8 cellular contexts compared by ENCODE assay signal in the genomic region with DNA sequence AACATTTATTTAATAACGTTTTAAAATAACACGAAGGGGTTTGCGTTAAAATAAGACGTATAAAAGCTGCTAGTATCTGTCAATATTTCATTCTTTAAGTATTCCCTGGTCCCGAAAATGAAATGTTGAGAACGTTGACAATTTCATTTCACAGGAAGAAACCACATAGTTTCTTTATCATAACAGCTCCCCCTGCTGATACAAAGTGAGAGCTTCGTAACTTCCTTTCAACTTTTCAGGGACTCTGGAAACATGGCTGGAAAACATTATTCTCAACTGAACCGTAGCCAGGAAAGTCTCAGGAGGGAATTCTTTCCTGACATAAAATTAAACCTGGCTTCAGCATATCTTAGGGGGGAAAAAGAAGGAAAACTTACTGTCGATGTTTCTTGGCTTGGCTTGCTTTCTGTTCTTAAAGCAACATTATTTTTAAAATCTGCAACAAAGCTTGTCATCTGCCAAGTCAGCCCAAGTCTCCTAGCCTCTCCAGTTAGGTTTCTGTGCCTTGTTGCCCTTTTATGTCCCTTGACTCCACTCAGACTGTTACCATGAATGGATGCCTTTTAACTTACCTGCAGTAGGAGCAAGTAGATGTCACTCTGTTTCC.
DNase-seq lines count a peak whose midpoint lies in the region; ATAC-seq and TF ChIP-seq lines count a peak whose summit lies in the region.

No MANE protein-coding gene starts in this region.

- peak; percentile 84 for TF ChIP-seq CTCF in CD4-positive, alpha-beta T cell (IDR thresholded peaks at IDR 0.05)
- TF ChIP-seq CTCF in OCI-LY7 (conservative IDR thresholded peaks at IDR 0.05; ENCODE audit: low read length) (peak; percentile 86), chondrocyte (IDR thresholded peaks at IDR 0.05) (peak; percentile 93), liver (IDR thresholded peaks at IDR 0.05; ENCODE audit: low read depth, low read length, missing input control) (peak; percentile 80), upper lobe of left lung (IDR thresholded peaks at IDR 0.05) (peak; percentile 55 to 78 (median 66))

- intact Hi-C loops in CD4-positive, alpha-beta T cell (cut with DNase I, micrococcal nuclease): loop anchor here (1.0 to 5.0 kb wide), 9 partner anchors 171 to 1105 kb away; partner anchors contain the start of gene FYB1 (in 1 of the 2)
- intact Hi-C loops in OCI-LY7 (cut with micrococcal nuclease; ENCODE audit: unreplicated experiment): loop anchor here (1.0 to 2.0 kb wide), 2 partner anchors 171 to 329 kb away; no protein-coding TSS in a partner anchor

- H3K9me3 Mint-ChIP-seq in CD4-positive, alpha-beta T cell: no peaks in the 10 kb centered on the region
- peaks cover 2% of the 10 kb centered on the region for H3K9me3 Mint-ChIP-seq in chondrocyte (ENCODE audit: low read depth)

- peaks cover 7% of the 10 kb centered on the region for H3K4me1 Mint-ChIP-seq in CD4-positive, alpha-beta T cell (ENCODE audit: low read depth)
- peaks cover 14% of the 10 kb centered on the region for H3K4me1 Mint-ChIP-seq in chondrocyte (ENCODE audit: low read depth)

- DNase-seq in CD4-positive, alpha-beta T cell: no peak
- DNase-seq in H4 (ENCODE audit: low spot score) (peak; percentile 63), OCI-LY7 (ENCODE audit: low spot score) (peak; percentile 38), chondrocyte (ENCODE audit: low spot score) (no peak), upper lobe of left lung (no peak), NCI-H524 treated with DMSO at 0.1 percent for 48 hours (lab: John Stamatoyannopoulos, UW) (no peak)

- H3K79me2 ChIP-seq in OCI-LY7 (ENCODE audit: insufficient read depth, low read depth, low read length): no peaks in the 10 kb centered on the region

- H3K9ac ChIP-seq in liver (ENCODE audit: low read depth in 1 of 2, low read length in 2 of 2): peak overlapping the region in 1 of 2 donors; percentile 82

- H3K27ac Mint-ChIP-seq in CD4-positive, alpha-beta T cell: no peak overlapping the region
- peak overlapping the region; percentile 78 for H3K27ac Mint-ChIP-seq in chondrocyte (ENCODE audit: unreplicated experiment)

- no peak overlapping the region for H3K4me3 ChIP-seq in OCI-LY7 (ENCODE audit: low read depth, low read length, poor library complexity, severe bottlenecking)
- H3K4me3 ChIP-seq in liver (ENCODE audit: low read depth in 1 of 3, low read length in 3 of 3): no peak overlapping the region
- H3K4me3 ChIP-seq in upper lobe of left lung: no peak overlapping the region

- 1% methylated on average over 9 of the region's 9 CpGs for WGBS in liver
- 0 to 2% methylated on average over 9 of the region's 9 CpGs for WGBS in upper lobe of left lung, 2 donors

- CTCF ChIA-PET in CD4-positive, alpha-beta T cell (lab: Charles Lee): interaction anchor here (0.5 to 2.4 kb wide), 4 partner anchors 171 to 1106 kb away, joined by 4 to 7 read pairs (median 6); no protein-coding TSS in a partner anchor
- CTCF ChIA-PET in OCI-LY7 (lab: Charles Lee; ENCODE audit: unreplicated experiment): interaction anchor here (0.8 to 2.7 kb wide), 2 partner anchors 165 to 171 kb away, joined by 3 to 10 read pairs; no protein-coding TSS in a partner anchor

- TF ChIP-seq EP300 in upper lobe of left lung (IDR thresholded peaks at IDR 0.05): no peak

- H3K4me1 ChIP-seq in OCI-LY7 (ENCODE audit: insufficient read depth, low read length, poor library complexity, severe bottlenecking) (no peaks in the 10 kb centered on the region), liver (ENCODE audit: control insufficient read depth in 4 of 4, insufficient read depth in 4 of 4, low read length in 3 of 4) (peaks cover 0 to 3% (median 0%) of the 10 kb centered on the region in 4 donors), upper lobe of left lung (peaks cover 4 to 15% (median 11%) of the 10 kb centered on the region in 4 donors)

- BruUV-seq in OCI-LY7 (replicated peaks; lab: Mats Ljungman, UMichigan): no TSS peak

- H3K36me3 ChIP-seq in OCI-LY7 (ENCODE audit: insufficient read depth, low read length) (no peaks in the 10 kb centered on the region), liver (ENCODE audit: control insufficient read depth in 4 of 4, insufficient read depth in 3 of 4, low read depth in 1 of 4, low read length in 3 of 4) (no peaks in the 10 kb centered on the region), upper lobe of left lung (no peaks in the 10 kb centered on the region)

- no peak for ATAC-seq in CD4-positive, alpha-beta T cell (ENCODE audit: poor library complexity)
- peak in 1 of 2 donors; percentile 81 for ATAC-seq in upper lobe of left lung (ENCODE audit: low FRiP score in 2 of 2)
- no peak for ATAC-seq in GM18873 (IDR thresholded peaks at IDR 0.05; ENCODE audit: low FRiP score, unreplicated experiment)

- no peaks in the 10 kb centered on the region for H3K36me3 Mint-ChIP-seq in CD4-positive, alpha-beta T cell (ENCODE audit: low read depth)
- H3K36me3 Mint-ChIP-seq in chondrocyte (ENCODE audit: low read depth): no peaks in the 10 kb centered on the region

- H3K9me2 ChIP-seq in OCI-LY7 (ENCODE audit: insufficient read depth, low read length): no peaks in the 10 kb centered on the region

- no peak overlapping the region for H3K4me3 Mint-ChIP-seq in CD4-positive, alpha-beta T cell
- peak overlapping the region; percentile 24 for H3K4me3 Mint-ChIP-seq in chondrocyte (ENCODE audit: unreplicated experiment)

- peaks cover 6% of the 10 kb centered on the region for H3K27me3 ChIP-seq in CD4-positive, alpha-beta T cell (ENCODE audit: control insufficient read depth, insufficient read depth, low read length)
- H3K27me3 ChIP-seq in liver (ENCODE audit: control insufficient read depth in 4 of 4, insufficient read depth in 4 of 4, low read length in 3 of 4): no peaks in the 10 kb centered on the region
- H3K27me3 ChIP-seq in upper lobe of left lung: no peaks in the 10 kb centered on the region

- POLR2A ChIA-PET in CD4-positive, alpha-beta T cell (lab: Charles Lee): interaction anchor here (0.6 to 1.1 kb wide), 3 partner anchors 331 to 471 kb away, joined by 3 read pairs; no protein-coding TSS in a partner anchor
- POLR2A ChIA-PET in OCI-LY7 (lab: Charles Lee): interaction anchor here (0.5 to 0.7 kb wide), 3 partner anchors 1008 to 1328 kb away, joined by 5 read pairs; no protein-coding TSS in a partner anchor

- no peak overlapping the region; the same call in 1 of the 2 replicates for H2AFZ ChIP-seq in OCI-LY7 (ENCODE audit: low read length)

- no peak overlapping the region for H3K27ac ChIP-seq in CD4-positive, alpha-beta T cell (ENCODE audit: low read depth, low read length)
- H3K27ac ChIP-seq in OCI-LY7 (ENCODE audit: low read depth, low read length, poor library complexity, severe bottlenecking) (no peak overlapping the region), liver (ENCODE audit: low read depth in 1 of 2, low read length in 2 of 2) (no peak overlapping the region), upper lobe of left lung (no peak overlapping the region)

- peak; percentile 94 for TF ChIP-seq RAD21 in liver (IDR thresholded peaks at IDR 0.05)

- no peak overlapping the region for H3K4me2 ChIP-seq in OCI-LY7 (ENCODE audit: low read length)

- H4K20me1 ChIP-seq in OCI-LY7 (ENCODE audit: insufficient read depth, low read length): no peaks in the 10 kb centered on the region

- H3K27me3 Mint-ChIP-seq in CD4-positive, alpha-beta T cell: peaks cover 8% of the 10 kb centered on the region
- H3K27me3 Mint-ChIP-seq in chondrocyte (ENCODE audit: low read depth): no peaks in the 10 kb centered on the region

- TF ChIP-seq POLR2A in upper lobe of left lung (IDR thresholded peaks at IDR 0.05): no peak

- H3K9me3 ChIP-seq in CD4-positive, alpha-beta T cell (ENCODE audit: control insufficient read depth, low read length): no peaks in the 10 kb centered on the region
- H3K9me3 ChIP-seq in OCI-LY7 (ENCODE audit: low read length) (no peaks in the 10 kb centered on the region), liver (ENCODE audit: control insufficient read depth in 4 of 4, low read length in 3 of 4) (no peaks in the 10 kb centered on the region), upper lobe of left lung (no peaks in the 10 kb centered on the region)

TF ChIP-seq in liver, 16 proteins besides CTCF, POLR2A, EP300 and RAD21:
- no peak for TF ChIP-seq HNF4A (conservative IDR thresholded peaks at IDR 0.05)
- TF ChIP-seq YY1 (IDR thresholded peaks at IDR 0.05): peak; percentile 39

Comparison
In these comparisons a context has a peak if more than half of its experiments do, and no peak if none do; other contexts are left out.
1. DNase-seq: peak in H4 (single experiment) and OCI-LY7 (single experiment); none in CD4-positive, alpha-beta T cell (0 of 10), chondrocyte (single experiment), upper lobe of left lung (0 of 2) and NCI-H524 treated with DMSO at 0.1 percent for 48 hours (single experiment).
2. Peak in every context shown above with its lines, with median percentiles within 50 percentile points of each other: CTCF ChIP-seq.